ENCODE assay signal across 9 cellular contexts in the genomic region with DNA sequence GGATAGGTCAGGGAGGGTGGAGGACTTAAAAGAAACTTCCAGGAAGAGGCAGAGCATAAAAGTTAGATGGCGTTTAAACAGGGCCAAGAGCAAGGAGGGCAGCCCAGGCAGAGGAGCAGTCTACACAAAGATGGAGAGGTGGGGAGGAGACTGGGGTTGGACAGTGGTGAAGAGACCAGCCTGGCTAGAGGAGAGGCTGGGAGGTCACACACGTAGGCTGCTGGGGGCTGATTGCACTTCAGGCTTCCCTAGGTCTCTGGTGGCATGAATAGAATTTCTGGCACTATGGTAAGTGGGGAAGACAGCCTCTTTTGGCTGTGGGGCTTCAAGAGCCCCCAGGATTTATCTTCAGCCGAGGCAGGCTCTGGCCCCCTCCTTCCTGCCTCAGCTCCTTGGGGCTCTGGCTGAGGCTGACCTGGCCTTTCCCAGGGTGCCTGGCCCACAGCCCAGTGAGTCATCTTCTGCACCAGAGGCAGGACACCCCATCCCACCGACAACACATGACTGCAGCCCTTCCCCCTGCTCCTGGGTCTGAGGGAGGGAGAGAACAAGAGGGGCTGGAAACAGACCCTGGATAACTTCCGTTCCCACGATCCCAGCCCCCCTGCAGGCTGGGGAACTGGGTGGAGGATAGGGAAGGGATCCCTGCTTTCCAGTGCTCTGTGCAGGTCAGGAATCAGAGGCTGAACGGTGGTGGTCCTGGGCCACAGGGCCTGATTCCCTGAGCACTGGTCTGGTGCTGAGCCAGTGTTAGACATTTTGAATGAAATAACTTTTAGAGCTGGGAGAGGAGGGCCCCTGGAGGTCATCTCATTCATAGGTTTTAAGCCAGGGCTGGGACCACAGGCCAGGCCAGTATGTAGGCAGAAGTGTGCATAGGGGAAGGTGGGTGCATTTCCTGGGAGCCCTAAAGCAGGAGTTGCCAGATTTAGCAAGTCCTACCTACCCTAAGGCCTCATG. TPM values are rescaled to one million over a fixed set of nuclear protein-coding genes. Genes with fewer than 3 reads are reported as not detected.
DNase-seq lines count a peak whose midpoint lies in the region; ATAC-seq, FAIRE-seq and TF ChIP-seq lines count a peak whose summit lies in the region.
"Had no signal": no experiment of that assay in that cellular context is flagged by ENCODE, and none has a peak within 500 bp of the region (broad histone marks: within the 10 kb centered on the region; RNA-seq: fewer than 3 reads in every experiment).

No MANE protein-coding gene starts in this region.

- H3K9me3 ChIP-seq in right atrium auricular region (no peaks in the 10 kb centered on the region), spleen (no peaks in the 10 kb centered on the region)

- H3K36me3 ChIP-seq in right atrium auricular region (no peaks in the 10 kb centered on the region), spleen (no peaks in the 10 kb centered on the region)

- intact Hi-C loops in spleen (cut with DNase I; ENCODE audit: low total_unique reads) = loop anchor here (2.0 kb wide), 1 partner anchor 28 kb away; no protein-coding TSS in a partner anchor

- H3K4me1 ChIP-seq in right atrium auricular region (peaks cover 0 to 61% of the 10 kb centered on the region in 2 donors), spleen (peaks cover 3 to 75% (median 37%) of the 10 kb centered on the region in 6 donors)

- TF ChIP-seq POLR2A in spleen (IDR thresholded peaks at IDR 0.05) = no peak

- no peak overlapping the region for H3K4me3 ChIP-seq in right atrium auricular region
- no peak overlapping the region for H3K4me3 ChIP-seq in spleen

- peak overlapping the region; percentile 4; the same call in 1 of the 2 replicates for H3K27ac ChIP-seq in VCaP
- peak overlapping the region; percentile 77 to 79 for H3K27ac ChIP-seq in right atrium auricular region
- peak overlapping the region in 7 of 8 donors; percentile 36 to 63 (median 55) for H3K27ac ChIP-seq in spleen

- DNase-seq in GM19239 (ENCODE audit: insufficient read length, low spot score) (no peak), right atrium auricular region (ENCODE audit: low spot score) (peak; percentile 89), spleen (no peak), NCI-H526 treated with DMSO at 0.1 percent for 48 hours (lab: John Stamatoyannopoulos, UW) (no peak), NCI-H128 (lab: John Stamatoyannopoulos, UW; ENCODE audit: unreplicated experiment) (no peak)

- H3K27me3 ChIP-seq in right atrium auricular region = no peaks in the 10 kb centered on the region
- H3K27me3 ChIP-seq in spleen (replicated peaks in 1 of 7) = no peaks in the 10 kb centered on the region

- FAIRE-seq in GM19239 (lab: Jason Lieb, UNC) = peak; percentile 73

- ATAC-seq in HG03439 (IDR thresholded peaks at IDR 0.05; ENCODE audit: unreplicated experiment) (no peak), GM21515 (IDR thresholded peaks at IDR 0.05; ENCODE audit: unreplicated experiment) (no peak)

- WGBS in spleen, 5 donors = 48 to 63% (median 55%) methylated on average over 6 to 7 of the region's 7 CpGs

- TF ChIP-seq CTCF in VCaP (conservative IDR thresholded peaks at IDR 0.05) (no peak), right atrium auricular region (IDR thresholded peaks at IDR 0.05) (no peak), spleen (IDR thresholded peaks at IDR 0.05 in 8 of 11, conservative IDR thresholded peaks at IDR 0.05 in 3 of 11) (no peak)

RNA-seq across cellular contexts. Expression of gene ARHGEF17, which starts 26.4 kb away (rescaled TPM):
- total RNA-seq in right atrium auricular region = 10 to 100 TPM; 41.6 to 59.9 TPM
- total RNA-seq in spleen = 10 to 100 TPM; 21.5 to 48.5 (median 41.6) TPM
- 10 to 100 TPM in 1 of 3 donors, 1 to 10 TPM in 2; 5.1 to 17.0 (median 6.3) TPM for polyA plus RNA-seq in spleen
- total RNA-seq: activated naive CD8-positive, alpha-beta T cell treated with anti-CD3 and anti-CD28 coated beads, Interleukin-2, amount 10 ng/mL, durations not matched to agents 7 days and 5 days had no signal

RNA-seq across cellular contexts. Expression of gene RELT, which starts 41.7 kb away (rescaled TPM):
- 1 to 10 TPM; 2.0 to 7.0 TPM for total RNA-seq in right atrium auricular region
- total RNA-seq in spleen = 10 to 100 TPM; 28.1 to 79.8 (median 41.3) TPM
- 10 to 100 TPM; 13.5 to 28.2 (median 21.7) TPM for polyA plus RNA-seq in spleen

Comparison
In these comparisons a context has a peak if more than half of its experiments do, and no peak if none do; other contexts are left out.
1. H3K27ac ChIP-seq: peak in every context shown above with its lines; median percentile 78 in right atrium auricular region; 55 in spleen; 4 in VCaP.